24 cellular contexts compared by ENCODE assay signal in the genomic region with DNA sequence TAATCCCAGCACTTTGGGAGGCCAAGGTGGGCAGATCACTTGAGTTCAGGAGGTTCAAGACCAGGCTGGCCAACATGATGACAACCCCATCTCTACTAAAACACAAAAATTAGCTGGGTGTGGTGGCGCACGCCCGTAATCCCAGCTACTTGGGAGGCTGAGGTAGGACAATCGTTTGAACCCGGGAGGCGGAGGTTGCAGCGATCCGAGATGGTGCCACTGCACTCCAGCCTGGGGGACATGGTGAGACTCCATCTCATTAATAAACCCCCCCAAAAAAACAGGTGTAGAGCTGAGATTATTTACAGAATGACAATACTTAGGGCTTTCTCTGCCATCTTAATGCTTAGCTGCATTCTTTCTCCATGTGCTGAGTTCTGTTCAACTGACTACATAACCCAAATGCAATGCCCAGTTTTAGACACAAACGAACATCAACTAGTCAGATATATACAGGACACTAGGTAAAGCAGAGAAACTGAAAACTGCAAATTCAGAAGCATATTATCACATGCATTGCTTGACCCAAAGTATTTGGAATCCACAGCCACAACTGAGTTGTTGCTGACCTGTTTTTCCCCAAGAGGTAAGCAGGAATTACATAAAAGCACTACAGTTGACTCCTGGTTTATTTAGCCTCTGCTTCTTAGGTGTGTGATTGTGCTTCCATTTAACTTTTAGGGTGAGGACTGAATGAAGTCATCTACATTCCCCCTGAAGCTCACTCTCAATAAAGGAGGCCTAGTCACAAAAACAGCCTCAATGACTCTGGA. TPM values are rescaled to one million over a fixed set of nuclear protein-coding genes. Genes with fewer than 3 reads are reported as not detected.
DNase-seq lines count a peak whose midpoint lies in the region; ATAC-seq, FAIRE-seq and TF ChIP-seq lines count a peak whose summit lies in the region.
"Had no signal": no experiment of that assay in that cellular context is flagged by ENCODE, and none has a peak within 500 bp of the region (broad histone marks: within the 10 kb centered on the region; RNA-seq: fewer than 3 reads in every experiment).

No MANE protein-coding gene starts in this region.

- BruUV-seq in HepG2 (replicated peaks; lab: Mats Ljungman, UMichigan) (no TSS peak), GM12878 (replicated peaks; lab: Mats Ljungman, UMichigan) (no TSS peak)

- peaks cover 33% of the 10 kb centered on the region for H3K4me1 ChIP-seq in HepG2 (ENCODE audit: insufficient read depth, low read length)
- H3K4me1 ChIP-seq in right lobe of liver: no peaks in the 10 kb centered on the region
- H3K4me1 ChIP-seq in Karpas-422 (ENCODE audit: low read length): no peaks in the 10 kb centered on the region
- no peaks in the 10 kb centered on the region for H3K4me1 ChIP-seq in GM12878 (ENCODE audit: control insufficient read depth, insufficient read depth, low read length)
- H3K4me1 ChIP-seq: BE2C, right atrium auricular region, SJCRH30, uterus had no signal

- no peaks in the 10 kb centered on the region for H3K27me3 ChIP-seq in HepG2 (ENCODE audit: control insufficient read depth in 1 of 2, insufficient read depth in 2 of 2, low read length in 2 of 2)
- H3K27me3 ChIP-seq in right lobe of liver: no peaks in the 10 kb centered on the region
- no peaks in the 10 kb centered on the region for H3K27me3 ChIP-seq in Karpas-422 (ENCODE audit: low read length)
- H3K27me3 ChIP-seq in GM12878 (replicated peaks in 1 of 2; ENCODE audit: control insufficient read depth in 2 of 2, insufficient read depth in 2 of 2, low read length in 1 of 2): no peaks in the 10 kb centered on the region
- H3K27me3 ChIP-seq: BE2C, esophagus squamous epithelium, heart left ventricle, right atrium auricular region, SJCRH30, stomach, uterus had no signal

- FAIRE-seq in HepG2 (lab: Jason Lieb, UNC): no peak
- FAIRE-seq in GM12878 (lab: Jason Lieb, UNC): no peak
- FAIRE-seq: keratinocyte had no signal

- RAD21 ChIA-PET in GM12878 (lab: Charles Lee; ENCODE audit: unreplicated experiment): no interaction called here

- 92% methylated on average over 1 of the region's 9 CpGs for WGBS in HepG2 (ENCODE audit: low lambda C conversion rate)
- 85% methylated on average over 5 of the region's 9 CpGs for WGBS in right lobe of liver (ENCODE audit: insufficient coverage, low coverage, low lambda C conversion rate, missing lambda C conversion rate)
- WGBS in GM12878 (ENCODE audit: insufficient coverage, insufficient replicate concordance, low lambda C conversion rate, missing lambda C conversion rate): 66% methylated on average over 9 of the region's 9 CpGs

- no peak for TF ChIP-seq CTCF in HepG2 (CRISPR knock-in tag; IDR thresholded peaks at IDR 0.05)
- no peak for TF ChIP-seq CTCF in right lobe of liver (IDR thresholded peaks at IDR 0.05)
- no peak for TF ChIP-seq CTCF in GM12878 (IDR thresholded peaks at IDR 0.05 in 2 of 3, conservative IDR thresholded peaks at IDR 0.05 in 1 of 3; ENCODE audit: control insufficient read depth in 2 of 3, extremely low read depth in 1 of 3, insufficient read depth in 1 of 3, low read depth in 3 of 3, low read length in 3 of 3)

- H3K27ac ChIP-seq in HepG2 (ENCODE audit: extremely low read length, insufficient read depth, low read length) (no peak overlapping the region), right lobe of liver (no peak overlapping the region), Karpas-422 (ENCODE audit: low read length) (no peak overlapping the region), GM12878 (ENCODE audit: control insufficient read depth, insufficient read depth) (no peak overlapping the region)
- H3K27ac ChIP-seq: esophagus squamous epithelium, right atrium auricular region, SJCRH30, uterus had no signal

- DNase-seq in HepG2 (ENCODE audit: low spot score) (no peak), right lobe of liver (no peak), Karpas-422 (peak; percentile 7), GM12878 (ENCODE audit: low read depth, low spot score) (no peak), NCI-H774 (lab: John Stamatoyannopoulos, UW) (no peak), left colon (no peak)
- DNase-seq: activated B cell treated with CpG ODN at 0.5 μM for 24 hours; activated gamma-delta T cell treated with Interleukin-2 at 50 U/mL for 16 hours; BE2C; esophagus squamous epithelium; foreskin melanocyte; heart left ventricle; IMR-90; left ventricle myocardium superior; NCI-H446 treated with DMSO at 0.1 percent for 48 hours; RPMI8226; SJCRH30; stimulated activated CD4-positive, alpha-beta T cell treated with anti-CD3 and anti-CD28 coated beads, Interleukin-1b, Interleukin-23, amount 100 ng/mL, for 48 hours; stomach; T-cell; uterus had no signal

- no peaks in the 10 kb centered on the region for H3K9me2 ChIP-seq in Karpas-422 (replicated peaks; ENCODE audit: insufficient read depth, low read length)

- no peak for TF ChIP-seq EP300 in HepG2 (IDR thresholded peaks at IDR 0.05; ENCODE audit: low read depth in 2 of 2, low read length in 2 of 2)
- TF ChIP-seq EP300 in HepG2 (CRISPR knock-in tag; IDR thresholded peaks at IDR 0.05; ENCODE audit: borderline replicate concordance): no peak
- no peak for TF ChIP-seq EP300 in GM12878 (IDR thresholded peaks at IDR 0.05; ENCODE audit: borderline replicate concordance in 1 of 2, control insufficient read depth in 1 of 2, low read depth in 2 of 2, low read length in 2 of 2)

- H3K36me3 ChIP-seq in HepG2 (replicated peaks in 1 of 2; ENCODE audit: control insufficient read depth in 1 of 2, insufficient read depth in 2 of 2, low read length in 2 of 2) (peaks cover 1 to 7% of the 10 kb centered on the region in 2 experiments; a peak in 3 of 5 replicates), right lobe of liver (peaks cover 0 to 27% (median 3%) of the 10 kb centered on the region in 4 donors), Karpas-422 (ENCODE audit: insufficient read depth, low read length) (peaks cover 31% of the 10 kb centered on the region), GM12878 (ENCODE audit: control insufficient read depth in 2 of 2, insufficient read depth in 2 of 2, low read length in 1 of 2) (peaks cover 0 to 4% of the 10 kb centered on the region in 2 experiments; a peak in 3 of 4 replicates)
- H3K36me3 ChIP-seq: uterus had no signal

- ATAC-seq in HepG2 (no peak), right lobe of liver (no peak), GM12878 (no peak), GM21717 (IDR thresholded peaks at IDR 0.05; ENCODE audit: unreplicated experiment) (no peak), left colon (no peak)
- ATAC-seq: heart left ventricle, left ventricle myocardium superior, T-cell had no signal

- H3K79me2 ChIP-seq in HepG2 (ENCODE audit: insufficient read depth, low read length): no peaks in the 10 kb centered on the region
- H3K79me2 ChIP-seq in Karpas-422 (ENCODE audit: low read length): no peaks in the 10 kb centered on the region
- H3K79me2 ChIP-seq in GM12878 (ENCODE audit: control insufficient read depth, insufficient read depth, low read length): no peaks in the 10 kb centered on the region; the same call in 1 of the 2 replicates

- H4K20me1 ChIP-seq in HepG2 (ENCODE audit: insufficient read depth, low read length) (peaks cover 6% of the 10 kb centered on the region; the same call in 1 of the 2 replicates), Karpas-422 (ENCODE audit: insufficient read depth, low read depth, low read length) (no peaks in the 10 kb centered on the region), GM12878 (ENCODE audit: control insufficient read depth, insufficient read depth) (no peaks in the 10 kb centered on the region)

- TF ChIP-seq POLR2A in HepG2 (IDR thresholded peaks at IDR 0.05; ENCODE audit: insufficient read depth in 1 of 2, low read depth in 2 of 2, low read length in 2 of 2) (no peak), right lobe of liver (IDR thresholded peaks at IDR 0.05) (no peak), GM12878 (IDR thresholded peaks at IDR 0.05; ENCODE audit: low read depth, low read length) (peak; percentile 38; the same call in 1 of the 2 replicates)

- intact Hi-C loops in HepG2 (cut with micrococcal nuclease; ENCODE audit: unreplicated experiment) (no loop called here), right lobe of liver (cut with DNase I) (no loop called here), GM12878 (cut with micrococcal nuclease; ENCODE audit: unreplicated experiment) (loop anchor here (5.0 kb wide), 1 partner anchor 91 kb away; no protein-coding TSS in a partner anchor), left colon (cut with DNase I, micrococcal nuclease) (no loop called here)

- in situ Hi-C loops in HepG2 (cut with HindIII; ENCODE audit: extremely low pct_ligation_motif_present, low pct_unique_long_range_greater_than_20kb) (no loop called here), GM12878 (cut with MboI) (no loop called here)

- H3K9ac ChIP-seq in HepG2 (ENCODE audit: insufficient read depth, low read depth, low read length) (no peak overlapping the region), Karpas-422 (ENCODE audit: low read length) (no peak overlapping the region), GM12878 (ENCODE audit: control insufficient read depth, insufficient read depth, low read length) (no peak overlapping the region)

- H3K9me3 ChIP-seq in HepG2 (ENCODE audit: low read length) (no peaks in the 10 kb centered on the region), right lobe of liver (no peaks in the 10 kb centered on the region), Karpas-422 (ENCODE audit: low read length) (no peaks in the 10 kb centered on the region), GM12878 (replicated peaks; ENCODE audit: control insufficient read depth, insufficient read depth, low read length) (no peaks in the 10 kb centered on the region)
- H3K9me3 ChIP-seq: BE2C, esophagus squamous epithelium, heart left ventricle, right atrium auricular region, SJCRH30, stomach, uterus had no signal

- POLR2A ChIA-PET in HepG2 (lab: Yijun Ruan, JAX) (interaction anchor here (1.1 kb wide), 1 partner anchor 12 kb away, joined by 4 read pairs; the partner anchor contains the start of gene RBMX), GM12878 (lab: Charles Lee) (no interaction called here)

- TF ChIP-seq RAD21 in HepG2 (CRISPR knock-in tag; IDR thresholded peaks at IDR 0.05): no peak
- no peak for TF ChIP-seq RAD21 in GM12878 (IDR thresholded peaks at IDR 0.05; ENCODE audit: insufficient read depth, low read depth, low read length)

- CTCF ChIA-PET in HepG2 (lab: Yijun Ruan, JAX; ENCODE audit: low intra/inter-chr PET ratio, low total read pairs) (no interaction called here), GM12878 (lab: Yijun Ruan, JAX) (no interaction called here)

- H2AFZ ChIP-seq in HepG2 (ENCODE audit: low read length) (no peak overlapping the region), Karpas-422 (ENCODE audit: low read length) (no peak overlapping the region), GM12878 (ENCODE audit: control insufficient read depth, low read depth, low read length) (no peak overlapping the region)

- SMC1A ChIA-PET in GM12878 (lab: Charles Lee; ENCODE audit: uncharacterized antibody, unreplicated experiment): no interaction called here

- H3K4me2 ChIP-seq in HepG2 (ENCODE audit: low read depth, low read length) (no peak overlapping the region), Karpas-422 (ENCODE audit: low read depth, low read length, poor library complexity, severe bottlenecking) (no peak overlapping the region), GM12878 (ENCODE audit: control insufficient read depth, insufficient read depth) (no peak overlapping the region)

- H3K4me3 ChIP-seq in HepG2 (replicated peaks in 1 of 3; ENCODE audit: insufficient read depth in 1 of 3, low read depth in 2 of 3, low read length in 3 of 3) (no peak overlapping the region), right lobe of liver (no peak overlapping the region), Karpas-422 (ENCODE audit: low read length) (no peak overlapping the region), GM12878 (no peak overlapping the region)
- H3K4me3 ChIP-seq: esophagus squamous epithelium, heart left ventricle, right atrium auricular region, SJCRH30, stomach, uterus had no signal

RNA-seq across cellular contexts. Expression of gene RBMX, which starts 12.1 kb away (rescaled TPM):
- total RNA-seq in HepG2 (2016; rRNA removed; fragmentation: Illumina TruSeq; extraction: Trizol) (254 and 303 TPM in 2 replicates), right lobe of liver (10 to 100 TPM; 28.7 to 62.6 (median 40.9) TPM), GM12878 (2014; rRNA removed) (258 and 320 TPM in 2 replicates), GM12878 (2014; rRNA removed; fragmentation: Illumina TruSeq; extraction: Trizol) (404 and 421 TPM in 2 replicates), GM12878 (2021) (280 and 287 TPM in 2 replicates), left colon (100 to 1,000 TPM in 1 of 2 donors, 10 to 100 TPM in 1; 91.5 to 105 TPM)
- total RNA-seq in HepG2 (2016; cell fraction: cytosol; rRNA removed; fragmentation: Illumina TruSeq; extraction: Trizol; ENCODE audit: low read depth): 34.9 and 37.6 TPM in 2 replicates
- 248 and 273 TPM in 2 replicates for total RNA-seq in HepG2 (2016; cell fraction: insoluble cytoplasmic fraction; rRNA removed; fragmentation: Illumina TruSeq; extraction: Trizol)
- total RNA-seq in HepG2 (2016; cell fraction: membrane; rRNA removed; fragmentation: Illumina TruSeq; extraction: Trizol): 101 and 111 TPM in 2 replicates
- total RNA-seq in HepG2 (2016; cell fraction: nucleus; rRNA removed; fragmentation: Illumina TruSeq; extraction: Trizol): 200 and 222 TPM in 2 replicates
- polyA plus RNA-seq in HepG2 (2011; rRNA removed) (95.2 and 114 TPM in 2 replicates), GM12878 (2011; rRNA removed) (290 and 302 TPM in 2 replicates), GM12878 (2014; fragmentation: Illumina TruSeq; extraction: Trizol) (427 and 489 TPM in 2 replicates), GM12878 (2014; fragmentation: Nextera tagmentation; extraction: Ambion mirVana) (100 to 1,000 TPM; 299 to 332 TPM), GM12878 (2014; rRNA removed) (234 and 252 TPM in 2 replicates), GM12878 (2016; fragmentation: Nextera tagmentation; extraction: Ambion mirVana) (100 to 1,000 TPM; 262 to 270 TPM)
- polyA plus RNA-seq in HepG2 (2011; cell fraction: cytosol; rRNA removed): 92.9 and 101 TPM in 2 replicates
- 103 and 120 TPM in 2 replicates for polyA plus RNA-seq in HepG2 (2011; cell fraction: nucleus; rRNA removed)
- 128 and 171 TPM in 2 replicates for polyA plus RNA-seq in HepG2 (2012)
- 36.0 and 39.5 TPM in 2 replicates for polyA plus RNA-seq in HepG2 (2016; cell fraction: cytosol; fragmentation: Illumina TruSeq; extraction: Trizol; ENCODE audit: low read depth)
- 304 and 335 TPM in 2 replicates for polyA plus RNA-seq in HepG2 (2016; cell fraction: insoluble cytoplasmic fraction; fragmentation: Illumina TruSeq; extraction: Trizol; ENCODE audit: low read depth)
- 78.9 and 89.0 TPM in 2 replicates for polyA plus RNA-seq in HepG2 (2016; cell fraction: membrane; fragmentation: Illumina TruSeq; extraction: Trizol; ENCODE audit: low read depth)
- polyA plus RNA-seq in HepG2 (2016; cell fraction: nucleus; fragmentation: Illumina TruSeq; extraction: Trizol; ENCODE audit: insufficient read depth, low read depth): 279 and 282 TPM in 2 replicates
- polyA minus RNA-seq in HepG2 (2011; rRNA and poly(A)+ RNA removed; ENCODE audit: low replicate concordance): 63.4 and 108 TPM in 2 replicates
- 110 and 111 TPM in 2 replicates for polyA minus RNA-seq in HepG2 (2011; cell fraction: cytosol; rRNA and poly(A)+ RNA removed)
- 119 and 149 TPM in 2 replicates for polyA minus RNA-seq in HepG2 (2011; cell fraction: nucleus; rRNA and poly(A)+ RNA removed)
- total RNA-seq in Karpas-422 (2014; rRNA removed; shearing (Covaris generic); ENCODE audit: low replicate concordance): 186 and 263 TPM in 2 replicates
- 348 and 354 TPM in 2 replicates for total RNA-seq in GM12878 (2013; cell fraction: nucleolus; rRNA removed)
- polyA plus RNA-seq in GM12878 (2011; ENCODE audit: low read depth): 120 TPM
- polyA plus RNA-seq in GM12878 (2011; cell fraction: cytosol; rRNA removed): 184 and 198 TPM in 2 replicates
- 257 and 285 TPM in 2 replicates for polyA plus RNA-seq in GM12878 (2011; cell fraction: nucleus; rRNA removed)
- 181 and 204 TPM in 2 replicates for polyA plus RNA-seq in GM12878 (2012)
- polyA minus RNA-seq in GM12878 (2011; rRNA and poly(A)+ RNA removed): 129 and 186 TPM in 2 replicates
- polyA minus RNA-seq in GM12878 (2011; cell fraction: cytosol; rRNA and poly(A)+ RNA removed): 80.2 and 89.5 TPM in 2 replicates
- 46.8 and 57.8 TPM in 2 replicates for polyA minus RNA-seq in GM12878 (2011; cell fraction: nucleus; rRNA and poly(A)+ RNA removed)

Comparison
In these comparisons a context has a peak if more than half of its experiments do, and no peak if none do; other contexts are left out.
1. Of the 75 proteins assayed by ChIP-seq in both HepG2 and GM12878: peak only in HepG2: POLR2AphosphoS2; only in GM12878: POLR2A and POLR2AphosphoS5; in both: none; in neither: 72.